Comparison of ENCODE assay signal across 19 cellular contexts in genomic region chr2:168345601-168346000, GRCh38.
DNase-seq lines count a peak whose midpoint lies in the region; ATAC-seq and TF ChIP-seq lines count a peak whose summit lies in the region.
"Had no signal": no experiment of that assay in that cellular context is flagged by ENCODE, and none has a peak within 500 bp of the region (broad histone marks: within the 10 kb centered on the region; RNA-seq: fewer than 3 reads in every experiment).

No MANE protein-coding gene starts in this region.

- H3K4me1 ChIP-seq in OCI-LY3 (ENCODE audit: low read length) (peaks cover 13% of the 10 kb centered on the region), aorta (ENCODE audit: control insufficient read depth in 1 of 2, insufficient read depth in 2 of 2, low read length in 2 of 2) (no peaks in the 10 kb centered on the region)

- no peaks in the 10 kb centered on the region for H3K79me2 ChIP-seq in OCI-LY3 (ENCODE audit: low read length)

- no peak overlapping the region for H3K27ac Mint-ChIP-seq in activated CD4-positive, alpha-beta T cell treated with anti-CD3 and anti-CD28 coated beads, Interleukin-2, amount 10 ng/mL, durations not matched to agents 24 days and 14 days
- H3K27ac Mint-ChIP-seq: activated naive CD8-positive, alpha-beta T cell treated with anti-CD3 and anti-CD28 coated beads, Interleukin-2, amount 10 ng/mL, durations not matched to agents 7 days and 5 days had no signal

- ATAC-seq in Right ventricle myocardium inferior = no peak
- ATAC-seq in aorta (ENCODE audit: low FRiP score) = no peak

- peaks cover 6% of the 10 kb centered on the region for H3K4me1 Mint-ChIP-seq in activated CD4-positive, alpha-beta T cell treated with anti-CD3 and anti-CD28 coated beads, Interleukin-2, amount 10 ng/mL, durations not matched to agents 24 days and 14 days

- H3K4me3 ChIP-seq in OCI-LY3 (ENCODE audit: low read length) = no peak overlapping the region
- H3K4me3 ChIP-seq in choroid plexus epithelial cell (ENCODE audit: low read depth, low read length) = no peak overlapping the region
- H3K4me3 ChIP-seq in aorta (ENCODE audit: low read length in 2 of 2) = no peak overlapping the region
- H3K4me3 ChIP-seq: coronary artery had no signal

- no peak overlapping the region for H2AFZ ChIP-seq in OCI-LY3 (ENCODE audit: low read depth, low read length)

- no peaks in the 10 kb centered on the region for H4K20me1 ChIP-seq in OCI-LY3 (ENCODE audit: insufficient read depth, low read length)

- peak overlapping the region; percentile 38 for H3K4me2 ChIP-seq in OCI-LY3 (ENCODE audit: low read length)

- H3K9me3 Mint-ChIP-seq in activated CD4-positive, alpha-beta T cell treated with anti-CD3 and anti-CD28 coated beads, Interleukin-2, amount 10 ng/mL, durations not matched to agents 24 days and 14 days = no peaks in the 10 kb centered on the region
- H3K9me3 Mint-ChIP-seq: activated naive CD8-positive, alpha-beta T cell treated with anti-CD3 and anti-CD28 coated beads, Interleukin-2, amount 10 ng/mL, durations not matched to agents 7 days and 5 days had no signal

- TF ChIP-seq CTCF in GM20000 (IDR thresholded peaks at IDR 0.05; ENCODE audit: extremely low read depth, missing control alignments) = no peak
- no peak; the same call in 1 of the 2 replicates for TF ChIP-seq CTCF in OCI-LY3 (IDR thresholded peaks at IDR 0.05; ENCODE audit: low read depth, low read length)
- TF ChIP-seq CTCF in choroid plexus epithelial cell (conservative IDR thresholded peaks at IDR 0.05; ENCODE audit: low read depth, low read length) = peak; percentile 10

- H3K4me3 Mint-ChIP-seq in activated CD4-positive, alpha-beta T cell treated with anti-CD3 and anti-CD28 coated beads, Interleukin-2, amount 10 ng/mL, durations not matched to agents 24 days and 14 days = no peak overlapping the region
- H3K4me3 Mint-ChIP-seq: activated naive CD8-positive, alpha-beta T cell treated with anti-CD3 and anti-CD28 coated beads, Interleukin-2, amount 10 ng/mL, durations not matched to agents 7 days and 5 days had no signal

- peak; percentile 19 for DNase-seq in GF-D8 (lab: John Stamatoyannopoulos, UW)
- peak; percentile 28 for DNase-seq in GM20000 (ENCODE audit: low spot score)
- DNase-seq in choroid plexus epithelial cell (ENCODE audit: low read depth) = no peak
- DNase-seq in Right ventricle myocardium inferior (ENCODE audit: missing footprints) = no peak
- no peak for DNase-seq in activated CD4-positive, alpha-beta T cell treated with anti-CD3 and anti-CD28 coated beads for 4 hours
- no peak for DNase-seq in activated CD4-positive, alpha-beta T cell treated with anti-CD3 and anti-CD28 coated beads, Interleukin-2, amount 10 ng/mL, durations not matched to agents 24 days and 14 days
- DNase-seq in aorta = no peak
- DNase-seq: activated CD8-positive, alpha-beta memory T cell treated with anti-CD3 and anti-CD28 coated beads for 24 hours; activated naive CD8-positive, alpha-beta T cell treated with anti-CD3 and anti-CD28 coated beads, Interleukin-2, amount 10 ng/mL, durations not matched to agents 7 days and 5 days; brain microvascular endothelial cell; HCEC 1CT; hypothalamus; NCI-H774; posterior cingulate gyrus; stimulated activated CD4-positive, alpha-beta T cell treated with anti-CD3 and anti-CD28 coated beads, Interleukin-2, amount 100 ng/mL, for 24 hours; T-helper 1 cell had no signal

- no peak overlapping the region for H3K9ac ChIP-seq in OCI-LY3 (ENCODE audit: low read length)

- intact Hi-C loops in Right ventricle myocardium inferior (cut with DNase I) (loop anchor here (5.0 kb wide), 3 partner anchors 182 to 502 kb away; no protein-coding TSS in a partner anchor), aorta (cut with DNase I) (loop anchor here (5.0 to 10.0 kb wide), 4 partner anchors 342 to 579 kb away; no protein-coding TSS in a partner anchor)
- intact Hi-C loops in activated CD4-positive, alpha-beta T cell treated with anti-CD3 and anti-CD28 coated beads, Interleukin-2, amount 10 ng/mL, durations not matched to agents 24 days and 14 days (cut with micrococcal nuclease) = loop anchor here (5.0 kb wide), 2 partner anchors 87 to 147 kb away; no protein-coding TSS in a partner anchor

- H3K36me3 Mint-ChIP-seq in activated CD4-positive, alpha-beta T cell treated with anti-CD3 and anti-CD28 coated beads, Interleukin-2, amount 10 ng/mL, durations not matched to agents 24 days and 14 days (ENCODE audit: low read depth) = no peaks in the 10 kb centered on the region
- H3K36me3 Mint-ChIP-seq: activated naive CD8-positive, alpha-beta T cell treated with anti-CD3 and anti-CD28 coated beads, Interleukin-2, amount 10 ng/mL, durations not matched to agents 7 days and 5 days had no signal

- peaks cover 22% of the 10 kb centered on the region for H3K27me3 Mint-ChIP-seq in activated CD4-positive, alpha-beta T cell treated with anti-CD3 and anti-CD28 coated beads, Interleukin-2, amount 10 ng/mL, durations not matched to agents 24 days and 14 days

- H3K27ac ChIP-seq in OCI-LY3 (ENCODE audit: low read length) (no peak overlapping the region), aorta (ENCODE audit: low read depth in 1 of 2, low read length in 2 of 2) (no peak overlapping the region)
- H3K27ac ChIP-seq: brain microvascular endothelial cell, coronary artery, RWPE1 had no signal

- WGBS in aorta, 2 donors = 60 to 66% methylated on average over 3 of the region's 3 CpGs

- peaks cover 21% of the 10 kb centered on the region for H3K27me3 ChIP-seq in OCI-LY3 (ENCODE audit: low read depth, low read length)
- H3K27me3 ChIP-seq in aorta (ENCODE audit: control insufficient read depth in 1 of 2, insufficient read depth in 2 of 2, low read length in 1 of 2) = no peaks in the 10 kb centered on the region
- H3K27me3 ChIP-seq: brain microvascular endothelial cell had no signal

- H3K36me3 ChIP-seq in OCI-LY3 (replicated peaks; ENCODE audit: low read depth, low read length) = no peaks in the 10 kb centered on the region
- H3K36me3 ChIP-seq in aorta (ENCODE audit: control insufficient read depth in 1 of 2, insufficient read depth in 2 of 2, low read length in 1 of 2) = no peaks in the 10 kb centered on the region
- H3K36me3 ChIP-seq: brain microvascular endothelial cell had no signal

- H3K9me3 ChIP-seq in OCI-LY3 (ENCODE audit: insufficient read depth, low read length) (no peaks in the 10 kb centered on the region), aorta (ENCODE audit: control insufficient read depth, low read length) (no peaks in the 10 kb centered on the region)

Comparison
In these comparisons a context has a peak if more than half of its experiments do, and no peak if none do; other contexts are left out.
1. DNase-seq: peak in GF-D8 (single experiment) and GM20000 (single experiment); none in choroid plexus epithelial cell (single experiment), Right ventricle myocardium inferior (single experiment), activated CD4-positive, alpha-beta T cell treated with anti-CD3 and anti-CD28 coated beads for 4 hours (0 of 2), activated CD4-positive, alpha-beta T cell treated with anti-CD3 and anti-CD28 coated beads, Interleukin-2, amount 10 ng/mL, durations not matched to agents 24 days and 14 days (single experiment) and aorta (0 of 2).